ENCODE assay signal across 9 cellular contexts in genomic region chr4:72846280-72847111, GRCh38.
DNase-seq lines count a peak whose midpoint lies in the region; ATAC-seq, FAIRE-seq and TF ChIP-seq lines count a peak whose summit lies in the region.
"Had no signal": no experiment of that assay in that cellular context is flagged by ENCODE, and none has a peak within 500 bp of the region (broad histone marks: within the 10 kb centered on the region; RNA-seq: fewer than 3 reads in every experiment).

No MANE protein-coding gene starts in this region.

- SMC1A ChIA-PET in GM12878 (lab: Charles Lee; ENCODE audit: uncharacterized antibody, unreplicated experiment) = no interaction called here

- POLR2A ChIA-PET in GM12878 (lab: Charles Lee) = no interaction called here

- TF ChIP-seq EP300 in GM12878 (IDR thresholded peaks at IDR 0.05; ENCODE audit: borderline replicate concordance in 1 of 2, control insufficient read depth in 1 of 2, low read depth in 2 of 2, low read length in 2 of 2) = no peak

- in situ Hi-C loops in GM12878 (cut with MboI) = no loop called here

- BruUV-seq in GM12878 (replicated peaks; lab: Mats Ljungman, UMichigan) = no TSS peak

- no peak overlapping the region for H3K27ac ChIP-seq in GM12878 (ENCODE audit: control insufficient read depth, insufficient read depth)

- RAD21 ChIA-PET in GM12878 (lab: Charles Lee; ENCODE audit: unreplicated experiment) = no interaction called here

- TF ChIP-seq POLR2A in GM12878 (IDR thresholded peaks at IDR 0.05; ENCODE audit: low read depth, low read length) = no peak

- FAIRE-seq in GM12878 (lab: Jason Lieb, UNC) = no peak
- FAIRE-seq: keratinocyte had no signal

- TF ChIP-seq CTCF in GM12878 (IDR thresholded peaks at IDR 0.05 in 2 of 3, conservative IDR thresholded peaks at IDR 0.05 in 1 of 3; ENCODE audit: control insufficient read depth in 2 of 3, extremely low read depth in 1 of 3, insufficient read depth in 1 of 3, low read depth in 3 of 3, low read length in 3 of 3) (no peak), retinal pigment epithelial cell (conservative IDR thresholded peaks at IDR 0.05; ENCODE audit: low read depth, low read length) (no peak)

- ATAC-seq in GM12878 (peak; percentile 64), GM18517 (IDR thresholded peaks at IDR 0.05; ENCODE audit: unreplicated experiment) (no peak)

- H3K79me2 ChIP-seq in GM12878 (ENCODE audit: control insufficient read depth, insufficient read depth, low read length) = no peaks in the 10 kb centered on the region

- no peaks in the 10 kb centered on the region for H3K36me3 ChIP-seq in GM12878 (ENCODE audit: control insufficient read depth in 2 of 2, insufficient read depth in 2 of 2, low read length in 1 of 2)

- intact Hi-C loops in GM12878 (cut with micrococcal nuclease; ENCODE audit: unreplicated experiment) = no loop called here

- H4K20me1 ChIP-seq in GM12878 (ENCODE audit: control insufficient read depth, insufficient read depth) = no peaks in the 10 kb centered on the region

- H2AFZ ChIP-seq in GM12878 (ENCODE audit: control insufficient read depth, low read depth, low read length) = no peak overlapping the region

- H3K4me2 ChIP-seq in GM12878 (ENCODE audit: control insufficient read depth, insufficient read depth) = no peak overlapping the region

- H3K4me3 ChIP-seq in GM12878 (no peak overlapping the region), retinal pigment epithelial cell (ENCODE audit: low read length) (no peak overlapping the region)

- no peaks in the 10 kb centered on the region for H3K4me1 ChIP-seq in GM12878 (ENCODE audit: control insufficient read depth, insufficient read depth, low read length)

- no peak overlapping the region for H3K9ac ChIP-seq in GM12878 (ENCODE audit: control insufficient read depth, insufficient read depth, low read length)

- DNase-seq in NCI-H748 (lab: John Stamatoyannopoulos, UW; ENCODE audit: unreplicated experiment) = peak; percentile 36
- no peak for DNase-seq in NCI-H748 treated with DMSO at 0.1 percent for 48 hours (lab: John Stamatoyannopoulos, UW)
- peak; percentile 19 for DNase-seq in NCI-H774 (lab: John Stamatoyannopoulos, UW)
- DNase-seq in GM12878 (ENCODE audit: low read depth, low spot score) = no peak
- DNase-seq in retinal pigment epithelial cell (ENCODE audit: low read depth) = peak; percentile 38
- no peak for DNase-seq in foreskin melanocyte
- no peak for DNase-seq in effector CD4-positive, alpha-beta T cell

- TF ChIP-seq RAD21 in GM12878 (IDR thresholded peaks at IDR 0.05; ENCODE audit: insufficient read depth, low read depth, low read length) = no peak

- H3K9me3 ChIP-seq in GM12878 (replicated peaks; ENCODE audit: control insufficient read depth, insufficient read depth, low read length) = no peaks in the 10 kb centered on the region

- CTCF ChIA-PET in GM12878 (lab: Yijun Ruan, JAX) = no interaction called here

- H3K27me3 ChIP-seq in GM12878 (replicated peaks in 1 of 2; ENCODE audit: control insufficient read depth in 2 of 2, insufficient read depth in 2 of 2, low read length in 1 of 2) = no peaks in the 10 kb centered on the region; a peak in 1 of 4 replicates

- 10% methylated on average over 12 of the region's 12 CpGs for WGBS in GM12878 (ENCODE audit: insufficient coverage, insufficient replicate concordance, low lambda C conversion rate, missing lambda C conversion rate)

TF ChIP-seq in GM12878, 131 proteins besides CTCF, POLR2A, EP300 and RAD21 (continues in another document):
- TF ChIP-seq ZNF687 (IDR thresholded peaks at IDR 0.05) = no peak
- TF ChIP-seq KDM1A (IDR thresholded peaks at IDR 0.05; ENCODE audit: borderline replicate concordance) = no peak
- no peak for TF ChIP-seq PBX3 (IDR thresholded peaks at IDR 0.05; ENCODE audit: insufficient replicate concordance, low read depth, low read length)
- no peak for TF ChIP-seq STAT1 (conservative IDR thresholded peaks at IDR 0.05)
- TF ChIP-seq ETV6 (conservative IDR thresholded peaks at IDR 0.05 in 1 of 2, IDR thresholded peaks at IDR 0.05 in 1 of 2; ENCODE audit: borderline replicate concordance in 1 of 2, low read depth in 1 of 2) = no peak
- TF ChIP-seq RFX5 (IDR thresholded peaks at IDR 0.05; ENCODE audit: low read depth, low read length) = no peak
- TF ChIP-seq CEBPZ (IDR thresholded peaks at IDR 0.05; ENCODE audit: low read depth, low read length) = no peak
- TF ChIP-seq HCFC1 (IDR thresholded peaks at IDR 0.05; ENCODE audit: low read length) = no peak
- TF ChIP-seq PML (IDR thresholded peaks at IDR 0.05; ENCODE audit: low read length) = no peak
- TF ChIP-seq NKRF (conservative IDR thresholded peaks at IDR 0.05) = no peak
- TF ChIP-seq YY1 (IDR thresholded peaks at IDR 0.05; ENCODE audit: low read depth, low read length) = no peak
- TF ChIP-seq EZH2 (IDR thresholded peaks at IDR 0.05; ENCODE audit: borderline replicate concordance, control insufficient read depth, low read depth, low read length) = no peak

Comparison
In these comparisons a context has a peak if more than half of its experiments do, and no peak if none do; other contexts are left out.
1. DNase-seq: peak in NCI-H748 (single experiment), NCI-H774 (single experiment) and retinal pigment epithelial cell (single experiment); none in NCI-H748 treated with DMSO at 0.1 percent for 48 hours (single experiment), GM12878 (single experiment), foreskin melanocyte (single experiment) and effector CD4-positive, alpha-beta T cell (single experiment).